In the genomic region with DNA sequence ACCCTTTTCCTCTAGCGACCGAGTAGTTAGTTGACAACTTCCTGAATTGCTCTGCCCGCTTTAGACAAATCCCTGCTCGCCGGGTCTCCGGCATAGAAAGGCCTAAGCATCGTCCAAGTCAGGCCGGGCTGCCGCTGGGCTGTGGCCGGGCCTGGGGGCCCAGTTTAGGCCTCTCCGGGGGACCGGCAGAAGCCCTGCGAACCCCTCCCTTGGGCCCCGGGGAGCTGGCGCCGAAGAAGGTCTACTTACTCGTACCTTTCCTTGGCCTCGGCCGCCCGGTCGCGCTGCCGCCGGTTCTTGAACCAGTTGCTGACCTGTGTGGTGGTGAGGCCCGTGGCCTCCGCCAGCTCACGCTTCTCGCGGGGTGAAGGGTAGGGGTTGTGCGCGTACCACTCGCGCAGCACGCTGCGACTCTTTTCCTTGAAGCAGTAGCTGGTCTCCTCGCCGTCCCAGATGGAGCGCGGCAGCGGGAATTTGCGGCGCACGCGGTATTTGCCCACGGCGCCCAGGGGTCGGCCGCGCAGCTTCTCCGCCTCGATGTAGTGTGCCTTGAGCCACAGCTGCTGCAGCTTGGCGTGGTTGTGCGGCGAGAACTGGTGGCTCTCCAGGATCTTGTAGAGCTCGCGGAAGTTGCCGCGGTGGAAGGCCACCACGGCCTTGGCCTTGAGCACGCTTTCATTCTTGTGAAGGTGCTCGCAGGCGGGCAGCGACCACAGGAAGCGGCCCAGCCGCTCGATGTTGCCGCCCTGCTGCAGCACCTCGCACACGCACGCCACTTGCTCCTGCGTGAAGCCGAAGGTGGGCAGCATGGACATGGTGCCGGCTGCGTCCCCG, we compare ENCODE assay signal across 8 cellular contexts. TPM values are rescaled to one million over a fixed set of nuclear protein-coding genes. Genes with fewer than 3 reads are reported as not detected.
DNase-seq lines count a peak whose midpoint lies in the region; ATAC-seq, FAIRE-seq and TF ChIP-seq lines count a peak whose summit lies in the region.

No MANE protein-coding gene starts in this region.

- no peaks in the 10 kb centered on the region for H3K9me3 ChIP-seq in suprapubic skin
- no peaks in the 10 kb centered on the region for H3K9me3 ChIP-seq in small intestine (ENCODE audit: control insufficient read depth, low read depth)

- H3K27me3 ChIP-seq in BJ (ENCODE audit: control insufficient read depth, insufficient read depth, low read length) (peaks cover 53% of the 10 kb centered on the region), suprapubic skin (peaks cover 94% of the 10 kb centered on the region), small intestine (ENCODE audit: control insufficient read depth in 2 of 2, insufficient read depth in 2 of 2, low read length in 2 of 2) (peaks cover 45 to 71% of the 10 kb centered on the region in 2 donors)

- H3K4me1 Mint-ChIP-seq in activated naive CD8-positive, alpha-beta T cell treated with anti-CD3 and anti-CD28 coated beads, Interleukin-2, amount 50 U/mL, for 24 hours, result peaks cover 30% of the 10 kb centered on the region

- no peak for TF ChIP-seq EP300 in suprapubic skin (IDR thresholded peaks at IDR 0.05)

- WGBS in suprapubic skin, result 49% methylated on average over 31 of the region's 75 CpGs
- 6 to 12% (median 9%) methylated on average over 69 to 75 of the region's 75 CpGs for WGBS in small intestine, 3 donors

- H3K36me3 Mint-ChIP-seq in activated naive CD8-positive, alpha-beta T cell treated with anti-CD3 and anti-CD28 coated beads, Interleukin-2, amount 50 U/mL, for 24 hours (ENCODE audit: low read depth), result no peaks in the 10 kb centered on the region

- no peak for ATAC-seq in activated naive CD8-positive, alpha-beta T cell treated with anti-CD3 and anti-CD28 coated beads, Interleukin-2, amount 50 U/mL, for 24 hours

- H3K27ac ChIP-seq in suprapubic skin (no peak overlapping the region), small intestine (ENCODE audit: low read depth in 1 of 2, low read length in 1 of 2) (no peak overlapping the region)

- peak overlapping the region; percentile 42 for H3K4me3 Mint-ChIP-seq in activated naive CD8-positive, alpha-beta T cell treated with anti-CD3 and anti-CD28 coated beads, Interleukin-2, amount 50 U/mL, for 24 hours

- TF ChIP-seq CTCF in BJ (IDR thresholded peaks at IDR 0.05; ENCODE audit: insufficient read depth, low read depth, low read length), result no peak
- TF ChIP-seq CTCF in suprapubic skin (IDR thresholded peaks at IDR 0.05), result no peak

- no peak for TF ChIP-seq POLR2A in suprapubic skin (IDR thresholded peaks at IDR 0.05)

- no peaks in the 10 kb centered on the region for H3K9me3 Mint-ChIP-seq in activated naive CD8-positive, alpha-beta T cell treated with anti-CD3 and anti-CD28 coated beads, Interleukin-2, amount 50 U/mL, for 24 hours

- H3K27ac Mint-ChIP-seq in activated naive CD8-positive, alpha-beta T cell treated with anti-CD3 and anti-CD28 coated beads, Interleukin-2, amount 50 U/mL, for 24 hours, result no peak overlapping the region

- H3K36me3 ChIP-seq in BJ (ENCODE audit: control insufficient read depth, insufficient read depth, low read length) (no peaks in the 10 kb centered on the region), suprapubic skin (no peaks in the 10 kb centered on the region), small intestine (ENCODE audit: control insufficient read depth in 2 of 2, insufficient read depth in 2 of 2, low read length in 2 of 2) (no peaks in the 10 kb centered on the region)

- DNase-seq in BJ (ENCODE audit: low read depth) (no peak), HTR-8/SVneo (ENCODE audit: insufficient read length, low spot score) (no peak), islet precursor cell (peak; percentile 62), suprapubic skin (ENCODE audit: low spot score in 2 of 2) (no peak), small intestine (no peak), NCI-H226 (no peak)
- no peak for DNase-seq in activated naive CD8-positive, alpha-beta T cell treated with anti-CD3 and anti-CD28 coated beads, Interleukin-2, amount 50 U/mL, for 24 hours
- DNase-seq in NK-92 treated with Interleukin-12 subunit alpha and Interleukin-12 subunit beta, amount 100 ng/mL, for 24 hours (lab: John Stamatoyannopoulos, UW), result no peak

- peak overlapping the region; percentile 36 for H3K4me3 ChIP-seq in BJ (ENCODE audit: low read depth, low read length)
- peak overlapping the region; percentile 54 for H3K4me3 ChIP-seq in suprapubic skin
- peak overlapping the region in 1 of 2 donors; percentile 43 for H3K4me3 ChIP-seq in small intestine (ENCODE audit: low read depth in 1 of 2, low read length in 2 of 2)

- POLR2A ChIA-PET in BJ (lab: Charles Lee), result interaction anchor here (0.5 kb wide), 1 partner anchor 567 kb away, joined by 18 read pairs; no protein-coding TSS in a partner anchor

- H3K27me3 Mint-ChIP-seq in activated naive CD8-positive, alpha-beta T cell treated with anti-CD3 and anti-CD28 coated beads, Interleukin-2, amount 50 U/mL, for 24 hours, result peaks cover 86% of the 10 kb centered on the region

- peak; percentile 46 for FAIRE-seq in HTR-8/SVneo (lab: Jason Lieb, UNC)
- no peak for FAIRE-seq in small intestine (lab: Jason Lieb, UNC)

- CTCF ChIA-PET in BJ (lab: Yijun Ruan, JAX), result interaction anchor here (0.6 to 1.4 kb wide), 4 partner anchors 12 to 44 kb away, joined by 3 to 4 read pairs (median 4); no protein-coding TSS in a partner anchor

- peaks cover 58% of the 10 kb centered on the region for H3K4me1 ChIP-seq in suprapubic skin
- H3K4me1 ChIP-seq in small intestine (ENCODE audit: control insufficient read depth in 2 of 2, insufficient read depth in 1 of 2, low read depth in 1 of 2, low read length in 1 of 2), result peaks cover 0 to 4% of the 10 kb centered on the region in 2 donors

RNA-seq across cellular contexts. Expression of a gene that starts 0.7 kb away (rescaled TPM):
- polyA plus RNA-seq in BJ (2011; rRNA removed) (0.23 and 0.36 TPM in 2 replicates), small intestine (under 1 TPM in 1 of 3 donors, not detected in 2; 0.12 TPM)
- polyA minus RNA-seq in BJ (2011; rRNA and poly(A)+ RNA removed), result 0.09 TPM in 1 of 2 replicates, not detected in the other
- total RNA-seq in suprapubic skin, result 1 to 10 TPM in 1 of 4 donors, under 1 TPM in 2, not detected in 1; 0.34 to 1.2 (median 0.60) TPM
